Comparison of ENCODE assay signal across 10 cellular contexts in genomic region chr5:177429248-177430045, GRCh38. TPM values are rescaled to one million over a fixed set of nuclear protein-coding genes. Genes with fewer than 3 reads are reported as not detected.
DNase-seq lines count a peak whose midpoint lies in the region; ATAC-seq and TF ChIP-seq lines count a peak whose summit lies in the region.
"Had no signal": no experiment of that assay in that cellular context is flagged by ENCODE, and none has a peak within 500 bp of the region (broad histone marks: within the 10 kb centered on the region; RNA-seq: fewer than 3 reads in every experiment).

No MANE protein-coding gene starts in this region.

- H3K4me2 ChIP-seq in mammary epithelial cell (ENCODE audit: insufficient read depth, low read depth, low read length) = no peak overlapping the region

- peaks cover 5% of the 10 kb centered on the region for H3K36me3 ChIP-seq in mammary epithelial cell (ENCODE audit: insufficient read depth, low read length)
- H3K36me3 ChIP-seq in left lung = peaks cover 0 to 42% of the 10 kb centered on the region in 2 donors

- peaks cover 3% of the 10 kb centered on the region for H4K20me1 ChIP-seq in mammary epithelial cell (ENCODE audit: insufficient read depth, low read length)

- peaks cover 34% of the 10 kb centered on the region for H3K4me1 ChIP-seq in mammary epithelial cell (ENCODE audit: insufficient read depth, low read length)
- peaks cover 12 to 79% of the 10 kb centered on the region in 2 donors for H3K4me1 ChIP-seq in left lung

- 97% methylated on average over 5 of the region's 6 CpGs for WGBS in mammary epithelial cell (ENCODE audit: low coverage, missing lambda C conversion rate)

- DNase-seq in MCF 10A (ENCODE audit: unreplicated experiment) = no peak
- DNase-seq in mammary epithelial cell = no peak
- peak; percentile 75 for DNase-seq in activated T-cell treated with anti-CD3 and anti-CD28 coated beads, Interleukin-2, amount 50 U/mL, for 1 hour
- peak; percentile 91 to 93 for DNase-seq in left lung
- peak; percentile 66 for DNase-seq in stimulated activated CD8-positive, alpha-beta memory T cell treated with anti-CD3 and anti-CD28 coated beads, Interleukin-2, amount 100 ng/mL, for 1 hour (ENCODE audit: low read depth in 2 of 2)
- DNase-seq in NCI-H1092 treated with DMSO at 0.1 percent for 48 hours (lab: John Stamatoyannopoulos, UW) = no peak
- DNase-seq in NCI-H1694 treated with DMSO at 0.1 percent for 48 hours (lab: John Stamatoyannopoulos, UW) = no peak

- in situ Hi-C loops in mammary epithelial cell (cut with MboI; ENCODE audit: low sequenced_read_pairs in 2 of 2) = no loop called here

- H3K27ac Mint-ChIP-seq in MCF 10A (ENCODE audit: low read depth, unreplicated experiment) = peak overlapping the region; percentile 61

- CTCF ChIA-PET in MCF 10A (lab: Yijun Ruan, JAX) = interaction anchor here (0.6 to 14.3 kb wide), 9 partner anchors 24 to 132 kb away, joined by 3 to 134 read pairs (median 4); partner anchors contain the start of gene F12
- CTCF ChIA-PET in mammary epithelial cell (lab: Charles Lee; ENCODE audit: low non-redundant PET) = interaction anchor here (0.6 kb wide), 1 partner anchor 982 kb away, joined by 13 read pairs; no protein-coding TSS in a partner anchor

- H3K36me3 Mint-ChIP-seq in MCF 10A (ENCODE audit: insufficient read depth, unreplicated experiment) = peaks cover 68% of the 10 kb centered on the region

- peaks cover 25% of the 10 kb centered on the region for H3K4me1 Mint-ChIP-seq in MCF 10A (ENCODE audit: insufficient read depth, unreplicated experiment)

- no peak overlapping the region for H3K4me3 Mint-ChIP-seq in MCF 10A (ENCODE audit: unreplicated experiment)

- ATAC-seq in left lung (peak; percentile 8), GM18511 (IDR thresholded peaks at IDR 0.05; ENCODE audit: unreplicated experiment) (no peak)

- no peak overlapping the region for H3K27ac ChIP-seq in mammary epithelial cell (ENCODE audit: insufficient read depth, low read depth, low read length)
- peak overlapping the region; percentile 70 to 96 for H3K27ac ChIP-seq in left lung
- H3K27ac ChIP-seq: parathyroid adenoma had no signal

- H3K9me3 ChIP-seq in mammary epithelial cell (replicated peaks; ENCODE audit: insufficient read depth, low read length) = no peaks in the 10 kb centered on the region
- H3K9me3 ChIP-seq in left lung = no peaks in the 10 kb centered on the region

- POLR2A ChIA-PET in MCF 10A (lab: Yijun Ruan, JAX) = interaction anchor here (0.8 to 12.5 kb wide), 5 partner anchors 15 to 39 kb away, joined by 3 to 217 read pairs (median 34); partner anchors contain the start of gene PRR7

- intact Hi-C loops in MCF 10A (cut with micrococcal nuclease) (no loop called here), mammary epithelial cell (cut with micrococcal nuclease) (no loop called here), left lung (cut with DNase I) (no loop called here)

- H3K27me3 ChIP-seq in mammary epithelial cell (ENCODE audit: insufficient read depth, low read length) (no peaks in the 10 kb centered on the region), left lung (no peaks in the 10 kb centered on the region)

- H3K79me2 ChIP-seq in mammary epithelial cell (ENCODE audit: insufficient read depth, low read length) = peaks cover 32% of the 10 kb centered on the region
- H3K79me2 ChIP-seq: parathyroid adenoma had no signal

- no peak overlapping the region for H2AFZ ChIP-seq in mammary epithelial cell (ENCODE audit: low read depth, low read length)
- H2AFZ ChIP-seq: parathyroid adenoma had no signal

- no peak for TF ChIP-seq CTCF in MCF 10A (IDR thresholded peaks at IDR 0.05; ENCODE audit: unreplicated experiment)
- TF ChIP-seq CTCF in mammary epithelial cell (conservative IDR thresholded peaks at IDR 0.05 in 1 of 2, IDR thresholded peaks at IDR 0.05 in 1 of 2; ENCODE audit: extremely low read depth in 1 of 2, insufficient read depth in 1 of 2, low read depth in 1 of 2, low read length in 2 of 2) = no peak
- no peak for TF ChIP-seq CTCF in left lung (IDR thresholded peaks at IDR 0.05)

- H3K27me3 Mint-ChIP-seq in MCF 10A (ENCODE audit: insufficient read depth, unreplicated experiment) = no peaks in the 10 kb centered on the region

- H3K9me3 Mint-ChIP-seq in MCF 10A (ENCODE audit: unreplicated experiment) = no peaks in the 10 kb centered on the region

- dilution Hi-C loops in mammary epithelial cell (cut with HindIII; ENCODE audit: low sequenced_read_pairs) = no loop called here

- no peak overlapping the region for H3K9ac ChIP-seq in mammary epithelial cell (ENCODE audit: insufficient read depth, low read length)
- H3K9ac ChIP-seq: parathyroid adenoma had no signal

- BruUV-seq in MCF 10A (replicated peaks; lab: Mats Ljungman, UMichigan) (no TSS peak), mammary epithelial cell (replicated peaks; lab: Mats Ljungman, UMichigan) (no TSS peak)

- H3K4me3 ChIP-seq in mammary epithelial cell (replicated peaks in 1 of 3; ENCODE audit: insufficient read depth in 1 of 3, low read depth in 2 of 3, low read length in 3 of 3) (no peak overlapping the region), left lung (peak overlapping the region in 1 of 2 donors; percentile 91)

RNA-seq across cellular contexts. Expression of gene GRK6, which starts 3.0 kb away (rescaled TPM):
- total RNA-seq in MCF 10A (2022) (45.2 and 52.0 TPM in 2 replicates), mammary epithelial cell (10 to 100 TPM; 25.8 to 39.1 TPM), left lung (10 to 100 TPM; 32.3 to 57.1 TPM)
- 28.7 TPM for polyA plus RNA-seq in mammary epithelial cell
- 11.4 TPM for polyA minus RNA-seq in mammary epithelial cell

RNA-seq across cellular contexts. Expression of gene PRR7, which starts 17.2 kb away (rescaled TPM):
- total RNA-seq in MCF 10A (2022) (15.0 and 23.2 TPM in 2 replicates), mammary epithelial cell (10 to 100 TPM; 13.9 to 23.3 TPM), left lung (1 to 10 TPM; 2.7 to 4.1 TPM)
- 14.2 TPM for polyA plus RNA-seq in mammary epithelial cell
- 1.2 TPM for polyA minus RNA-seq in mammary epithelial cell

RNA-seq across cellular contexts. Expression of gene F12, which starts 20.1 kb away (rescaled TPM):
- total RNA-seq in MCF 10A (2022) = 13.6 and 16.5 TPM in 2 replicates
- 1 to 10 TPM; 4.3 to 5.7 TPM for total RNA-seq in mammary epithelial cell
- 5.4 TPM for polyA plus RNA-seq in mammary epithelial cell
- polyA minus RNA-seq in mammary epithelial cell = 0.88 TPM
- 1 to 10 TPM in 1 of 2 donors, under 1 TPM in 1; 0.63 to 1.1 TPM for total RNA-seq in left lung

RNA-seq across cellular contexts. Expression of gene PFN3, which starts 29.0 kb away (rescaled TPM):
- not detected in 2 replicates for total RNA-seq in MCF 10A (2022)
- not detected for total RNA-seq in mammary epithelial cell
- not detected for polyA plus RNA-seq in mammary epithelial cell
- polyA minus RNA-seq in mammary epithelial cell = not detected
- not detected for total RNA-seq in left lung
- total RNA-seq: T-helper 1 cell treated with Interleukin-12 subunit alpha and Interleukin-12 subunit beta and Interleukin-4 antibody, amounts not matched to agents 30 ng/mL and 1 ng/mL, for 36 hours had no signal

RNA-seq across cellular contexts. Expression of gene DBN1, which starts 44.0 kb away (rescaled TPM):
- total RNA-seq in MCF 10A (2022) = 149 and 165 TPM in 2 replicates
- 100 to 1,000 TPM in 1 of 2 donors, 10 to 100 TPM in 1; 80.3 to 107 TPM for total RNA-seq in mammary epithelial cell
- 35.0 TPM for polyA plus RNA-seq in mammary epithelial cell
- 42.0 TPM for polyA minus RNA-seq in mammary epithelial cell
- total RNA-seq in left lung = 10 to 100 TPM; 43.2 to 83.1 TPM

Comparison
In these comparisons a context has a peak if more than half of its experiments do, and no peak if none do; other contexts are left out.
1. DNase-seq: peak in activated T-cell treated with anti-CD3 and anti-CD28 coated beads, Interleukin-2, amount 50 U/mL, for 1 hour (single experiment), left lung (2 of 2) and stimulated activated CD8-positive, alpha-beta memory T cell treated with anti-CD3 and anti-CD28 coated beads, Interleukin-2, amount 100 ng/mL, for 1 hour (2 of 2); none in MCF 10A (single experiment), mammary epithelial cell (single experiment), NCI-H1092 treated with DMSO at 0.1 percent for 48 hours (single experiment) and NCI-H1694 treated with DMSO at 0.1 percent for 48 hours (single experiment).